ENCODE assay signal across 8 cellular contexts in genomic region chr14:22919601-22919921, GRCh38. TPM values are rescaled to one million over a fixed set of nuclear protein-coding genes. Genes with fewer than 3 reads are reported as not detected.
A peak's percentile ranks its signal among the peaks of the same experiment; 100 is the strongest.
DNase-seq lines count a peak whose midpoint lies in the region; ATAC-seq and TF ChIP-seq lines count a peak whose summit lies in the region.

No MANE protein-coding gene starts in this region.

- H3K4me3 Mint-ChIP-seq in MCF 10A (ENCODE audit: unreplicated experiment), result peak overlapping the region; percentile 87

- CTCF ChIA-PET in MCF 10A (lab: Yijun Ruan, JAX), result interaction anchor here (0.7 to 3.4 kb wide), 5 partner anchors 8 to 364 kb away, joined by 3 to 20 read pairs (median 5); partner anchors contain the start of gene PRMT5

- peaks cover 77% of the 10 kb centered on the region for H3K36me3 Mint-ChIP-seq in MCF 10A (ENCODE audit: insufficient read depth, unreplicated experiment)

- DNase-seq in MCF 10A (ENCODE audit: unreplicated experiment), result no peak
- DNase-seq in activated gamma-delta T cell treated with Interleukin-2 at 50 U/mL for 16 hours, result no peak
- DNase-seq in globus pallidus (ENCODE audit: low spot score), result no peak
- DNase-seq in NCI-H2107 (lab: John Stamatoyannopoulos, UW), result no peak

- ATAC-seq in HG03103 (IDR thresholded peaks at IDR 0.05; ENCODE audit: low read depth, unreplicated experiment) (peak; percentile 17), HG03354 (IDR thresholded peaks at IDR 0.05; ENCODE audit: poor library complexity, severe bottlenecking, unreplicated experiment) (no peak)

- H3K27me3 ChIP-seq in mucosa of stomach (ENCODE audit: control insufficient read depth, insufficient read depth, low read length), result no peaks in the 10 kb centered on the region

- intact Hi-C loops in MCF 10A (cut with micrococcal nuclease), result no loop called here

- H3K4me1 ChIP-seq in mucosa of stomach (ENCODE audit: control insufficient read depth, insufficient read depth, low read length), result peaks cover 8% of the 10 kb centered on the region

- no peaks in the 10 kb centered on the region for H3K27me3 Mint-ChIP-seq in MCF 10A (ENCODE audit: insufficient read depth, unreplicated experiment)

- no peaks in the 10 kb centered on the region for H3K9me3 ChIP-seq in mucosa of stomach (ENCODE audit: control insufficient read depth, low read length)

- H3K9me3 Mint-ChIP-seq in MCF 10A (ENCODE audit: unreplicated experiment), result no peaks in the 10 kb centered on the region

- peak overlapping the region; percentile 29 for H3K9ac ChIP-seq in mucosa of stomach (ENCODE audit: low read length)

- TF ChIP-seq CTCF in MCF 10A (IDR thresholded peaks at IDR 0.05; ENCODE audit: unreplicated experiment), result no peak

- POLR2A ChIA-PET in MCF 10A (lab: Yijun Ruan, JAX), result interaction anchor here (0.6 to 5.2 kb wide), 22 partner anchors 10 to 321 kb away, joined by 3 to 90 read pairs (median 6); partner anchors contain the start of genes ACIN1, AJUBA, C14orf119 and HAUS4

- BruUV-seq in MCF 10A (replicated peaks; lab: Mats Ljungman, UMichigan), result TSS peak; percentile 74

- peaks cover 31% of the 10 kb centered on the region for H3K4me1 Mint-ChIP-seq in MCF 10A (ENCODE audit: insufficient read depth, unreplicated experiment)

- H3K27ac Mint-ChIP-seq in MCF 10A (ENCODE audit: low read depth, unreplicated experiment), result peak overlapping the region; percentile 100

- H3K4me3 ChIP-seq in GM08714 (ENCODE audit: low read length) (peak overlapping the region; percentile 45; the same call in 1 of the 2 replicates), mucosa of stomach (ENCODE audit: low read length) (no peak overlapping the region)

- H3K36me3 ChIP-seq in mucosa of stomach (ENCODE audit: control insufficient read depth, insufficient read depth, low read length), result peaks cover 11% of the 10 kb centered on the region

RNA-seq across cellular contexts. Expression of gene RBM23, which starts 0.6 kb away (rescaled TPM):
- total RNA-seq in MCF 10A (2022), result 57.6 and 60.6 TPM in 2 replicates

RNA-seq across cellular contexts. Expression of gene PRMT5, which starts 9.6 kb away (rescaled TPM):
- total RNA-seq in MCF 10A (2022), result 175 and 201 TPM in 2 replicates

RNA-seq across cellular contexts. Expression of gene REM2, which starts 36.5 kb away (rescaled TPM):
- total RNA-seq in MCF 10A (2022), result 0.26 and 0.47 TPM in 2 replicates

RNA-seq across cellular contexts. Expression of gene HAUS4, which starts 37.3 kb away (rescaled TPM):
- 39.0 and 44.4 TPM in 2 replicates for total RNA-seq in MCF 10A (2022)

RNA-seq across cellular contexts. Expression of gene LRP10, which starts 48.0 kb away (rescaled TPM):
- 71.0 and 83.1 TPM in 2 replicates for total RNA-seq in MCF 10A (2022)
